8 cellular contexts compared by ENCODE assay signal in genomic region chr14:21070083-21070609, GRCh38. TPM values are rescaled to one million over a fixed set of nuclear protein-coding genes. Genes with fewer than 3 reads are reported as not detected.
A peak's percentile ranks its signal among the peaks of the same experiment; 100 is the strongest.
DNase-seq lines count a peak whose midpoint lies in the region; ATAC-seq and TF ChIP-seq lines count a peak whose summit lies in the region.

Gene ARHGEF40, plus strand, starts transcription at chr14:21070304. Its CDS starts 93 bp downstream, at chr14:21070397.

- intact Hi-C loops in esophagus muscularis mucosa (cut with DNase I), result loop anchor here (2.0 kb wide), 1 partner anchor 23 kb away; no protein-coding TSS in a partner anchor

- H3K36me3 ChIP-seq in esophagus muscularis mucosa (peaks cover 0 to 24% (median 22%) of the 10 kb centered on the region in 4 donors), tibial nerve (peaks cover 0 to 14% (median 0%) of the 10 kb centered on the region in 3 donors)

- 0% methylated on average over 40 of the region's 63 CpGs for WGBS in esophagus muscularis mucosa
- WGBS in tibial nerve, 2 donors, result 2% methylated on average over 21 to 23 of the region's 63 CpGs

- no peak for ATAC-seq in activated CD4-positive, CD25-positive, alpha-beta regulatory T cell treated with anti-CD3 and anti-CD28 coated beads, Interleukin-2, amount 50 U/mL, for 24 hours
- no peak for ATAC-seq in GM18520 (IDR thresholded peaks at IDR 0.05; ENCODE audit: unreplicated experiment)

- H3K4me1 ChIP-seq in esophagus muscularis mucosa, result peaks cover 33 to 56% (median 50%) of the 10 kb centered on the region in 4 donors
- peaks cover 0 to 56% (median 34%) of the 10 kb centered on the region in 4 donors for H3K4me1 ChIP-seq in tibial nerve

- H3K4me3 ChIP-seq in esophagus muscularis mucosa, result peak within 1 kb of the TSS; percentile 76 to 86 (median 81)
- H3K4me3 ChIP-seq in tibial nerve, result peak within 1 kb of the TSS; percentile 54 to 88 (median 74)

- no peaks in the 10 kb centered on the region for H3K27me3 ChIP-seq in esophagus muscularis mucosa
- no peaks in the 10 kb centered on the region for H3K27me3 ChIP-seq in tibial nerve

- H3K9me3 ChIP-seq in esophagus muscularis mucosa (no peaks in the 10 kb centered on the region), tibial nerve (no peaks in the 10 kb centered on the region)

- DNase-seq in COLO668 (lab: John Stamatoyannopoulos, UW; ENCODE audit: unreplicated experiment) (peak; percentile 75), HT1080 (ENCODE audit: low read depth) (no peak), esophagus muscularis mucosa (ENCODE audit: extremely low spot score) (no peak), midbrain (lab: John Stamatoyannopoulos, UW) (peak; percentile 82), tibial nerve (ENCODE audit: low spot score in 2 of 2) (peak; percentile 20 to 46)

- no peak for TF ChIP-seq EP300 in esophagus muscularis mucosa (IDR thresholded peaks at IDR 0.05)
- no peak for TF ChIP-seq EP300 in tibial nerve (IDR thresholded peaks at IDR 0.05)

- TF ChIP-seq POLR2A in esophagus muscularis mucosa (IDR thresholded peaks at IDR 0.05; ENCODE audit: low read depth) (no peak), tibial nerve (IDR thresholded peaks at IDR 0.05) (peak in 1 of 2 donors; percentile 45)

- H3K27ac ChIP-seq in VCaP, result peak within 1 kb of the TSS; percentile 42; the same call in 1 of the 2 replicates
- peak within 1 kb of the TSS; percentile 88 to 90 (median 90) for H3K27ac ChIP-seq in esophagus muscularis mucosa (replicated peaks in 1 of 4)
- H3K27ac ChIP-seq in tibial nerve, result peak within 1 kb of the TSS; percentile 81 to 97 (median 94)

- TF ChIP-seq CTCF in VCaP (conservative IDR thresholded peaks at IDR 0.05) (no peak), esophagus muscularis mucosa (IDR thresholded peaks at IDR 0.05) (no peak), tibial nerve (IDR thresholded peaks at IDR 0.05) (no peak)

RNA-seq across cellular contexts. Expression of gene ARHGEF40, which starts in this region (rescaled TPM):
- 16.5 and 18.8 TPM in 2 replicates for total RNA-seq in HT1080 (2014; rRNA removed; shearing (Covaris generic))
- polyA plus RNA-seq in HT1080 (2015; cell fraction: cytosol; rRNA removed), result 5.1 and 6.3 TPM in 2 replicates
- 17.2 and 18.5 TPM in 2 replicates for polyA plus RNA-seq in HT1080 (2015; cell fraction: nucleus; rRNA removed)
- total RNA-seq in esophagus muscularis mucosa, result 10 to 100 TPM; 19.4 to 47.3 (median 27.0) TPM
- 100 to 1,000 TPM in 1 of 4 donors, 10 to 100 TPM in 3; 72.5 to 128 (median 80.9) TPM for total RNA-seq in tibial nerve

Comparison
In these comparisons a context has a peak if more than half of its experiments do, and no peak if none do; other contexts are left out.
1. DNase-seq: peak in COLO668 (single experiment), midbrain (single experiment) and tibial nerve (2 of 2); none in HT1080 (single experiment) and esophagus muscularis mucosa (single experiment).
2. H3K27ac ChIP-seq: peak in every context shown above with its lines; median percentile 94 in tibial nerve; 90 in esophagus muscularis mucosa; 42 in VCaP.